In the genomic region with DNA sequence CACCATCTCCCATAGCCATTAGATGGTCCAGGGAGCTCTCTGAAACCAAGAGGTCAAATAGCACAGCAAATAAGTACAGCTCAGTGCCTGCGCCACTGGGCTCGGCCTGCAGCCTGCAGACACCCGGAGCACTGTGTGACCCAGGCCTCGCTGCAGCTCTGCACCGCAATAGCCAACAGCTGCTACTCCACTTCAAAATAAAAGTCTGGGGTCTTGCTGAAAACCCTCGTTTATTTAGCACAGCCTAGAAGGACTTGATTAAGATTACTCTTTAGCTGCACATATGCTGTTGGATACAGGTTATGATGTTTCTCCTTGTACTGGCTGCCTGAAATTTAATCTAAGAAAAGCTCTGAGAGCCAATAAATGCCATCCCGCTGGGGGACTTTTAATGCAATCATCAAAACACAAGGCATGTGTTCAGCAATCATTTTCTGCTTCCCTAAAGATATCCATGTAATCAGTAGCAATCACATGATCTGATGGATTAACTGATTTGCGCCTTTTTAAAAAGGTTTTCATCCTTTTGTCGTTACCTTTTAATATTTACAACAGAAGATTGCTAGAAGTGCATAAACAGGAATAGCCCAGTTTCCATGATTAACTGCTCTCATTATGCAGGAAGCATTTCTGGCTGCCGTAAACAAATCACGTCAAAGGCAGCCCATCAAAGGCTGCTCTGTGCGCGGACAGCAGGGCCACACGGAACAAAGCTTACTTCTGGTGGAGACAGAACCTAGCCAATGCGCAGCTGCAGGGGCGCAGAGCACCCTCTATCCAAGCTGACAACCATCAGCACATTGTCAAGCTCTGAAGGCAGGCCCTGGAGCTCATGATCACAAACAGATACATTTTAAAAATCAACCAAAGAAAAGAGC, we compare ENCODE assay signal across 1 cellular context.
TF ChIP-seq lines count a peak whose summit lies in the region.

No MANE protein-coding gene starts in this region.

TF ChIP-seq in HepG2, 621 proteins besides CTCF, POLR2A, EP300 and RAD21 (continued from another document and continues in another):
- TF ChIP-seq, protein P1, sequence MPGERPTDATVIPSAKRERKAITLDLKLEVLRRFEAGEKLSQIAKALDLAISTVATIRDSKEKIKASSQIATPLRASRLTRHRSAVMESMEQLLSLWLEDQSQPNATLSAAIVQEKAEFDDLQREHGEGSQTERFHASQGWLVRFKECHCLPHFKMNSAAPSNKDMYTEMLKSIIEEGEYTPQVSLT (CRISPR knock-in tag; IDR thresholded peaks at IDR 0.05; ENCODE audit: borderline replicate concordance, low read depth) = no peak
- TF ChIP-seq HOXA3 (CRISPR knock-in tag; IDR thresholded peaks at IDR 0.05) (0 out of 2 replicates have a peak, but pooled peaks have one; percentile 21), FOXA1 (IDR thresholded peaks at IDR 0.05) (no peak), FOXA1 (CRISPR knock-in tag; IDR thresholded peaks at IDR 0.05) (no peak), POGZ (CRISPR knock-in tag; IDR thresholded peaks at IDR 0.05) (peak; percentile 4; the same call in 1 of the 2 replicates), ZNF598 (CRISPR knock-in tag; IDR thresholded peaks at IDR 0.05; ENCODE audit: borderline replicate concordance) (no peak), CEBPG (CRISPR knock-in tag; IDR thresholded peaks at IDR 0.05) (no peak), ZFY (CRISPR knock-in tag; IDR thresholded peaks at IDR 0.05) (peak; percentile 71), ZNF569 (CRISPR knock-in tag; IDR thresholded peaks at IDR 0.05; ENCODE audit: borderline replicate concordance) (no peak), ZFX (CRISPR knock-in tag; IDR thresholded peaks at IDR 0.05; ENCODE audit: low read depth) (peak; percentile 67), ZNF776 (CRISPR knock-in tag; IDR thresholded peaks at IDR 0.05) (no peak), TBX2 (CRISPR knock-in tag; IDR thresholded peaks at IDR 0.05; ENCODE audit: borderline replicate concordance) (peak; percentile 43; the same call in 1 of the 2 replicates), ETV5 (CRISPR knock-in tag; IDR thresholded peaks at IDR 0.05; ENCODE audit: borderline replicate concordance) (0 out of 2 replicates have a peak, but pooled peaks have one; percentile 15), MEIS2 (CRISPR knock-in tag; IDR thresholded peaks at IDR 0.05) (0 out of 2 replicates have a peak, but pooled peaks have one; percentile 16), ZNF83 (CRISPR knock-in tag; IDR thresholded peaks at IDR 0.05; ENCODE audit: borderline replicate concordance) (no peak), HDAC2 (CRISPR knock-in tag; IDR thresholded peaks at IDR 0.05) (peak; percentile 51; the same call in 1 of the 2 replicates), ZNF614 (CRISPR knock-in tag; IDR thresholded peaks at IDR 0.05; ENCODE audit: borderline replicate concordance) (no peak; the same call in 1 of the 2 replicates), HNF4G (IDR thresholded peaks at IDR 0.05; ENCODE audit: borderline replicate concordance, low read depth, low read length) (no peak), HNF4G (CRISPR knock-in tag; IDR thresholded peaks at IDR 0.05; ENCODE audit: borderline replicate concordance, low read depth) (no peak), LCORL (IDR thresholded peaks at IDR 0.05) (no peak), LCORL (CRISPR knock-in tag; IDR thresholded peaks at IDR 0.05) (0 out of 2 replicates have a peak, but pooled peaks have one; percentile 17), ZNF143 (CRISPR knock-in tag; IDR thresholded peaks at IDR 0.05) (no peak), RCOR2 (CRISPR knock-in tag; IDR thresholded peaks at IDR 0.05) (no peak), ASH2L (IDR thresholded peaks at IDR 0.05; ENCODE audit: insufficient read length, low read depth, low read length) (peak; percentile 83), SALL1 (CRISPR knock-in tag; IDR thresholded peaks at IDR 0.05) (peak; percentile 30; the same call in 1 of the 2 replicates), ELF1 (CRISPR knock-in tag; IDR thresholded peaks at IDR 0.05) (0 out of 2 replicates have a peak, but pooled peaks have one; percentile 19), EEA1 (CRISPR knock-in tag; IDR thresholded peaks at IDR 0.05; ENCODE audit: borderline replicate concordance) (no peak), ZNF558 (CRISPR knock-in tag; IDR thresholded peaks at IDR 0.05; ENCODE audit: borderline replicate concordance) (no peak), HNRNPLL (IDR thresholded peaks at IDR 0.05; ENCODE audit: low read depth, low read length, poor library complexity, severe bottlenecking) (no peak), YEATS2 (CRISPR knock-in tag; IDR thresholded peaks at IDR 0.05; ENCODE audit: borderline replicate concordance) (no peak), SETDB1 (CRISPR knock-in tag; IDR thresholded peaks at IDR 0.05; ENCODE audit: borderline replicate concordance) (no peak), KMT2A (CRISPR knock-in tag; IDR thresholded peaks at IDR 0.05) (peak; percentile 77; the same call in 1 of the 2 replicates), PHF21A (CRISPR knock-in tag; IDR thresholded peaks at IDR 0.05) (peak; percentile 25; the same call in 1 of the 2 replicates), RXRB (CRISPR knock-in tag; IDR thresholded peaks at IDR 0.05; ENCODE audit: borderline replicate concordance) (0 out of 2 replicates have a peak, but pooled peaks have one; percentile 25), ZNF17 (CRISPR knock-in tag; IDR thresholded peaks at IDR 0.05) (0 out of 2 replicates have a peak, but pooled peaks have one; percentile 39), ZNF607 (CRISPR knock-in tag; IDR thresholded peaks at IDR 0.05; ENCODE audit: borderline replicate concordance) (no peak), U2AF1 (optimal IDR thresholded peaks at IDR 0.05; ENCODE audit: low read depth, low read length) (no peak), ZSCAN31 (CRISPR knock-in tag; IDR thresholded peaks at IDR 0.05; ENCODE audit: low read depth) (0 out of 2 replicates have a peak, but pooled peaks have one; percentile 42), NR2F6 (IDR thresholded peaks at IDR 0.05) (no peak), NR2F6 (CRISPR knock-in tag; IDR thresholded peaks at IDR 0.05) (0 out of 2 replicates have a peak, but pooled peaks have one; percentile 32), HMG20B (CRISPR knock-in tag; conservative IDR thresholded peaks at IDR 0.05) (no peak)
- TF ChIP-seq, protein P2, sequence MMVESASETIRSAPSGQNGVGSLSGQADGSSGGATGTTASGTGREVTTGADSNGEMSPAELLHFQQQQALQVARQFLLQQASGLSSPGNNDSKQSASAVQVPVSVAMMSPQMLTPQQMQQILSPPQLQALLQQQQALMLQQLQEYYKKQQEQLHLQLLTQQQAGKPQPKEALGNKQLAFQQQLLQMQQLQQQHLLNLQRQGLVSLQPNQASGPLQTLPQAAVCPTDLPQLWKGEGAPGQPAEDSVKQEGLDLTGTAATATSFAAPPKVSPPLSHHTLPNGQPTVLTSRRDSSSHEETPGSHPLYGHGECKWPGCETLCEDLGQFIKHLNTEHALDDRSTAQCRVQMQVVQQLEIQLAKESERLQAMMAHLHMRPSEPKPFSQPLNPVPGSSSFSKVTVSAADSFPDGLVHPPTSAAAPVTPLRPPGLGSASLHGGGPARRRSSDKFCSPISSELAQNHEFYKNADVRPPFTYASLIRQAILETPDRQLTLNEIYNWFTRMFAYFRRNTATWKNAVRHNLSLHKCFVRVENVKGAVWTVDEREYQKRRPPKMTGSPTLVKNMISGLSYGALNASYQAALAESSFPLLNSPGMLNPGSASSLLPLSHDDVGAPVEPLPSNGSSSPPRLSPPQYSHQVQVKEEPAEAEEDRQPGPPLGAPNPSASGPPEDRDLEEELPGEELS (CRISPR knock-in tag; IDR thresholded peaks at IDR 0.05) = 0 out of 2 replicates have a peak, but pooled peaks have one; percentile 20
- TF ChIP-seq, protein P3, sequence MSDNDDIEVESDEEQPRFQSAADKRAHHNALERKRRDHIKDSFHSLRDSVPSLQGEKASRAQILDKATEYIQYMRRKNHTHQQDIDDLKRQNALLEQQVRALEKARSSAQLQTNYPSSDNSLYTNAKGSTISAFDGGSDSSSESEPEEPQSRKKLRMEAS (IDR thresholded peaks at IDR 0.05) = peak; percentile 37; the same call in 1 of the 2 replicates
- TF ChIP-seq, protein P4, sequence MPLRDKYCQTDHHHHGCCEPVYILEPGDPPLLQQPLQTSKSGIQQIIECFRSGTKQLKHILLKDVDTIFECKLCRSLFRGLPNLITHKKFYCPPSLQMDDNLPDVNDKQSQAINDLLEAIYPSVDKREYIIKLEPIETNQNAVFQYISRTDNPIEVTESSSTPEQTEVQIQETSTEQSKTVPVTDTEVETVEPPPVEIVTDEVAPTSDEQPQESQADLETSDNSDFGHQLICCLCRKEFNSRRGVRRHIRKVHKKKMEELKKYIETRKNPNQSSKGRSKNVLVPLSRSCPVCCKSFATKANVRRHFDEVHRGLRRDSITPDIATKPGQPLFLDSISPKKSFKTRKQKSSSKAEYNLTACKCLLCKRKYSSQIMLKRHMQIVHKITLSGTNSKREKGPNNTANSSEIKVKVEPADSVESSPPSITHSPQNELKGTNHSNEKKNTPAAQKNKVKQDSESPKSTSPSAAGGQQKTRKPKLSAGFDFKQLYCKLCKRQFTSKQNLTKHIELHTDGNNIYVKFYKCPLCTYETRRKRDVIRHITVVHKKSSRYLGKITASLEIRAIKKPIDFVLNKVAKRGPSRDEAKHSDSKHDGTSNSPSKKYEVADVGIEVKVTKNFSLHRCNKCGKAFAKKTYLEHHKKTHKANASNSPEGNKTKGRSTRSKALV (CRISPR knock-in tag; IDR thresholded peaks at IDR 0.05) = peak; percentile 98
- TF ChIP-seq, protein P5, sequence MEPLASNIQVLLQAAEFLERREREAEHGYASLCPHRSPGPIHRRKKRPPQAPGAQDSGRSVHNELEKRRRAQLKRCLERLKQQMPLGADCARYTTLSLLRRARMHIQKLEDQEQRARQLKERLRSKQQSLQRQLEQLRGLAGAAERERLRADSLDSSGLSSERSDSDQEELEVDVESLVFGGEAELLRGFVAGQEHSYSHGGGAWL (CRISPR knock-in tag; IDR thresholded peaks at IDR 0.05) = no peak
- TF ChIP-seq, protein P6, sequence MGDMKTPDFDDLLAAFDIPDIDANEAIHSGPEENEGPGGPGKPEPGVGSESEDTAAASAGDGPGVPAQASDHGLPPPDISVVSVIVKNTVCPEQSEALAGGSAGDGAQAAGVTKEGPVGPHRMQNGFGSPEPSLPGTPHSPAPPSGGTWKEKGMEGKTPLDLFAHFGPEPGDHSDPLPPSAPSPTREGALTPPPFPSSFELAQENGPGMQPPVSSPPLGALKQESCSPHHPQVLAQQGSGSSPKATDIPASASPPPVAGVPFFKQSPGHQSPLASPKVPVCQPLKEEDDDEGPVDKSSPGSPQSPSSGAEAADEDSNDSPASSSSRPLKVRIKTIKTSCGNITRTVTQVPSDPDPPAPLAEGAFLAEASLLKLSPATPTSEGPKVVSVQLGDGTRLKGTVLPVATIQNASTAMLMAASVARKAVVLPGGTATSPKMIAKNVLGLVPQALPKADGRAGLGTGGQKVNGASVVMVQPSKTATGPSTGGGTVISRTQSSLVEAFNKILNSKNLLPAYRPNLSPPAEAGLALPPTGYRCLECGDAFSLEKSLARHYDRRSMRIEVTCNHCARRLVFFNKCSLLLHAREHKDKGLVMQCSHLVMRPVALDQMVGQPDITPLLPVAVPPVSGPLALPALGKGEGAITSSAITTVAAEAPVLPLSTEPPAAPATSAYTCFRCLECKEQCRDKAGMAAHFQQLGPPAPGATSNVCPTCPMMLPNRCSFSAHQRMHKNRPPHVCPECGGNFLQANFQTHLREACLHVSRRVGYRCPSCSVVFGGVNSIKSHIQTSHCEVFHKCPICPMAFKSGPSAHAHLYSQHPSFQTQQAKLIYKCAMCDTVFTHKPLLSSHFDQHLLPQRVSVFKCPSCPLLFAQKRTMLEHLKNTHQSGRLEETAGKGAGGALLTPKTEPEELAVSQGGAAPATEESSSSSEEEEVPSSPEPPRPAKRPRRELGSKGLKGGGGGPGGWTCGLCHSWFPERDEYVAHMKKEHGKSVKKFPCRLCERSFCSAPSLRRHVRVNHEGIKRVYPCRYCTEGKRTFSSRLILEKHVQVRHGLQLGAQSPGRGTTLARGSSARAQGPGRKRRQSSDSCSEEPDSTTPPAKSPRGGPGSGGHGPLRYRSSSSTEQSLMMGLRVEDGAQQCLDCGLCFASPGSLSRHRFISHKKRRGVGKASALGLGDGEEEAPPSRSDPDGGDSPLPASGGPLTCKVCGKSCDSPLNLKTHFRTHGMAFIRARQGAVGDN (CRISPR knock-in tag; IDR thresholded peaks at IDR 0.05) = peak; percentile 64
- TF ChIP-seq, protein P7, sequence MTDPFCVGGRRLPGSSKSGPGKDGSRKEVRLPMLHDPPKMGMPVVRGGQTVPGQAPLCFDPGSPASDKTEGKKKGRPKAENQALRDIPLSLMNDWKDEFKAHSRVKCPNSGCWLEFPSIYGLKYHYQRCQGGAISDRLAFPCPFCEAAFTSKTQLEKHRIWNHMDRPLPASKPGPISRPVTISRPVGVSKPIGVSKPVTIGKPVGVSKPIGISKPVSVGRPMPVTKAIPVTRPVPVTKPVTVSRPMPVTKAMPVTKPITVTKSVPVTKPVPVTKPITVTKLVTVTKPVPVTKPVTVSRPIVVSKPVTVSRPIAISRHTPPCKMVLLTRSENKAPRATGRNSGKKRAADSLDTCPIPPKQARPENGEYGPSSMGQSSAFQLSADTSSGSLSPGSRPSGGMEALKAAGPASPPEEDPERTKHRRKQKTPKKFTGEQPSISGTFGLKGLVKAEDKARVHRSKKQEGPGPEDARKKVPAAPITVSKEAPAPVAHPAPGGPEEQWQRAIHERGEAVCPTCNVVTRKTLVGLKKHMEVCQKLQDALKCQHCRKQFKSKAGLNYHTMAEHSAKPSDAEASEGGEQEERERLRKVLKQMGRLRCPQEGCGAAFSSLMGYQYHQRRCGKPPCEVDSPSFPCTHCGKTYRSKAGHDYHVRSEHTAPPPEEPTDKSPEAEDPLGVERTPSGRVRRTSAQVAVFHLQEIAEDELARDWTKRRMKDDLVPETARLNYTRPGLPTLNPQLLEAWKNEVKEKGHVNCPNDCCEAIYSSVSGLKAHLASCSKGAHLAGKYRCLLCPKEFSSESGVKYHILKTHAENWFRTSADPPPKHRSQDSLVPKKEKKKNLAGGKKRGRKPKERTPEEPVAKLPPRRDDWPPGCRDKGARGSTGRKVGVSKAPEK (CRISPR knock-in tag; IDR thresholded peaks at IDR 0.05; ENCODE audit: borderline replicate concordance) = 0 out of 2 replicates have a peak, but pooled peaks have one; percentile 46
